21 cellular contexts compared by ENCODE assay signal in genomic region chr6:160300076-160300695, GRCh38. TPM values are rescaled to one million over a fixed set of nuclear protein-coding genes. Genes with fewer than 3 reads are reported as not detected.
DNase-seq lines count a peak whose midpoint lies in the region; ATAC-seq and TF ChIP-seq lines count a peak whose summit lies in the region.
"Had no signal": no experiment of that assay in that cellular context is flagged by ENCODE, and none has a peak within 500 bp of the region (broad histone marks: within the 10 kb centered on the region; RNA-seq: fewer than 3 reads in every experiment).

No MANE protein-coding gene starts in this region.

- TF ChIP-seq RAD21 in HCT116 (IDR thresholded peaks at IDR 0.05; ENCODE audit: low read depth): no peak

- no peaks in the 10 kb centered on the region for H3K36me3 Mint-ChIP-seq in stimulated activated naive B cell treated with anti-CD40 and anti-IgM and Interleukin-4, amounts not matched to agents 10 μg/mL and 1 μg/mL and 100 μg/mL, for 72 hours
- H3K36me3 Mint-ChIP-seq in activated CD8-positive, alpha-beta memory T cell treated with anti-CD3 and anti-CD28 coated beads, Interleukin-2, amount 10 ng/mL, durations not matched to agents 7 days and 5 days: no peaks in the 10 kb centered on the region

- DNase-seq in HCT116 (ENCODE audit: low read depth, low spot score): no peak
- DNase-seq in ascending aorta (ENCODE audit: low spot score in 2 of 2): no peak
- peak; percentile 85 to 90 for DNase-seq in left colon
- DNase-seq in smooth muscle cell (lab: John Stamatoyannopoulos, UW; ENCODE audit: unreplicated experiment): no peak
- no peak for DNase-seq in NK-92 (lab: John Stamatoyannopoulos, UW; ENCODE audit: unreplicated experiment)
- DNase-seq in stimulated activated naive B cell treated with anti-CD40 and anti-IgM and Interleukin-4, amounts not matched to agents 10 μg/mL and 1 μg/mL and 100 μg/mL, for 72 hours: no peak
- DNase-seq in activated CD8-positive, alpha-beta memory T cell treated with anti-CD3 and anti-CD28 coated beads, Interleukin-2, amount 10 ng/mL, durations not matched to agents 7 days and 5 days: no peak
- DNase-seq: activated CD4-positive, alpha-beta T cell treated with anti-CD3 and anti-CD28 coated beads for 4 hours; activated T-cell treated with anti-CD3 and anti-CD28 coated beads, Interleukin-2, amount 50 U/mL, for 24 hours; DND-41; MM.1S; NCI-H82; nucleus accumbens; SHP77; stimulated activated CD4-positive, alpha-beta T cell treated with anti-CD3 and anti-CD28 coated beads, Interleukin-12 subunit alpha, Interleukin-12 subunit beta, amount 100 ng/mL, for 4 hours had no signal

- no peak overlapping the region for H3K27ac Mint-ChIP-seq in stimulated activated naive B cell treated with anti-CD40 and anti-IgM and Interleukin-4, amounts not matched to agents 10 μg/mL and 1 μg/mL and 100 μg/mL, for 72 hours
- no peak overlapping the region for H3K27ac Mint-ChIP-seq in activated CD8-positive, alpha-beta memory T cell treated with anti-CD3 and anti-CD28 coated beads, Interleukin-2, amount 10 ng/mL, durations not matched to agents 7 days and 5 days
- H3K27ac Mint-ChIP-seq: activated T-cell treated with anti-CD3 and anti-CD28 coated beads, Interleukin-2, amount 50 U/mL, for 24 hours; T-helper 2 cell treated with Interferon-gamma antibody and Interleukin-4, amounts not matched to agents 5 μg/mL and 100 μg/mL, for 36 hours had no signal

- H3K9me3 Mint-ChIP-seq in stimulated activated naive B cell treated with anti-CD40 and anti-IgM and Interleukin-4, amounts not matched to agents 10 μg/mL and 1 μg/mL and 100 μg/mL, for 72 hours: peaks cover 10 to 12% of the 10 kb centered on the region in 2 donors
- peaks cover 4% of the 10 kb centered on the region for H3K9me3 Mint-ChIP-seq in activated CD8-positive, alpha-beta memory T cell treated with anti-CD3 and anti-CD28 coated beads, Interleukin-2, amount 10 ng/mL, durations not matched to agents 7 days and 5 days (ENCODE audit: low read depth)
- H3K9me3 Mint-ChIP-seq: T-helper 2 cell treated with Interferon-gamma antibody and Interleukin-4, amounts not matched to agents 5 μg/mL and 100 μg/mL, for 36 hours had no signal

- no peaks in the 10 kb centered on the region for H3F3A ChIP-seq in smooth muscle cell (ENCODE audit: low read depth)

- POLR2A ChIA-PET in HCT116 (lab: Charles Lee): no interaction called here

- no peaks in the 10 kb centered on the region for H3K9me2 ChIP-seq in HCT116 (ENCODE audit: insufficient read depth)

- H3K27me3 Mint-ChIP-seq in stimulated activated naive B cell treated with anti-CD40 and anti-IgM and Interleukin-4, amounts not matched to agents 10 μg/mL and 1 μg/mL and 100 μg/mL, for 72 hours: peaks cover 8 to 16% of the 10 kb centered on the region in 2 donors
- H3K27me3 Mint-ChIP-seq in activated CD8-positive, alpha-beta memory T cell treated with anti-CD3 and anti-CD28 coated beads, Interleukin-2, amount 10 ng/mL, durations not matched to agents 7 days and 5 days: no peaks in the 10 kb centered on the region

- H3K27me3 ChIP-seq in HCT116 (ENCODE audit: insufficient read depth, low read length): no peaks in the 10 kb centered on the region
- H3K27me3 ChIP-seq in ascending aorta: no peaks in the 10 kb centered on the region
- H3K27me3 ChIP-seq in smooth muscle cell (ENCODE audit: low read depth): no peaks in the 10 kb centered on the region
- H3K27me3 ChIP-seq: BLaER1 had no signal

- no peaks in the 10 kb centered on the region for H3K4me1 Mint-ChIP-seq in stimulated activated naive B cell treated with anti-CD40 and anti-IgM and Interleukin-4, amounts not matched to agents 10 μg/mL and 1 μg/mL and 100 μg/mL, for 72 hours
- H3K4me1 Mint-ChIP-seq in activated CD8-positive, alpha-beta memory T cell treated with anti-CD3 and anti-CD28 coated beads, Interleukin-2, amount 10 ng/mL, durations not matched to agents 7 days and 5 days: no peaks in the 10 kb centered on the region

- no peak for TF ChIP-seq POLR2A in HCT116 (IDR thresholded peaks at IDR 0.05; ENCODE audit: borderline replicate concordance, extremely low read depth, insufficient read depth, insufficient read length)

- TF ChIP-seq CTCF in HCT116 (IDR thresholded peaks at IDR 0.05 in 2 of 3, conservative IDR thresholded peaks at IDR 0.05 in 1 of 3; ENCODE audit: borderline replicate concordance in 1 of 3, insufficient read depth in 1 of 3, low read depth in 2 of 3, low read length in 2 of 3) (no peak), ascending aorta (IDR thresholded peaks at IDR 0.05) (no peak), smooth muscle cell (IDR thresholded peaks at IDR 0.05; ENCODE audit: borderline replicate concordance, insufficient read depth, poor library complexity, severe bottlenecking) (no peak)

- H2AFZ ChIP-seq in HCT116 (ENCODE audit: low read depth, low read length, poor library complexity, severe bottlenecking): no peak overlapping the region
- H2AFZ ChIP-seq in smooth muscle cell (ENCODE audit: low read depth): peak overlapping the region; percentile 53

- H3K9ac ChIP-seq in HCT116 (ENCODE audit: low read length) (no peak overlapping the region), smooth muscle cell (ENCODE audit: low read depth) (no peak overlapping the region)
- H3K9ac ChIP-seq: BLaER1 had no signal

- H3K4me1 ChIP-seq in HCT116 (ENCODE audit: control insufficient read depth in 1 of 2, insufficient read depth in 2 of 2, low read length in 2 of 2): peaks cover 0 to 8% of the 10 kb centered on the region in 2 experiments; a peak in 2 of 4 replicates
- H3K4me1 ChIP-seq in ascending aorta: peaks cover 7 to 28% of the 10 kb centered on the region in 2 donors
- H3K4me1 ChIP-seq in smooth muscle cell (ENCODE audit: low read depth): no peaks in the 10 kb centered on the region

- H3K9me3 ChIP-seq in HCT116 (ENCODE audit: control insufficient read depth in 1 of 2, insufficient read depth in 1 of 2, low read depth in 1 of 2, low read length in 2 of 2) (no peaks in the 10 kb centered on the region), ascending aorta (no peaks in the 10 kb centered on the region), smooth muscle cell (replicated peaks; ENCODE audit: low read depth) (no peaks in the 10 kb centered on the region)

- 69% methylated on average over 15 of the region's 15 CpGs for WGBS in smooth muscle cell (ENCODE audit: low lambda C conversion rate)

- no peaks in the 10 kb centered on the region for H4K20me1 ChIP-seq in HCT116 (ENCODE audit: insufficient read depth)
- no peaks in the 10 kb centered on the region for H4K20me1 ChIP-seq in smooth muscle cell (ENCODE audit: low read depth)
- H4K20me1 ChIP-seq: BLaER1 had no signal

- no peak overlapping the region for H3K27ac ChIP-seq in HCT116 (ENCODE audit: low read depth, low read length)
- peak overlapping the region; percentile 60 to 61 for H3K27ac ChIP-seq in ascending aorta
- no peak overlapping the region for H3K27ac ChIP-seq in smooth muscle cell (ENCODE audit: low read depth)
- H3K27ac ChIP-seq: BLaER1 had no signal

- H3K36me3 ChIP-seq in HCT116 (ENCODE audit: control insufficient read depth in 1 of 2, insufficient read depth in 2 of 2, low read length in 2 of 2): no peaks in the 10 kb centered on the region
- no peaks in the 10 kb centered on the region for H3K36me3 ChIP-seq in ascending aorta
- H3K36me3 ChIP-seq in smooth muscle cell (ENCODE audit: low read depth): no peaks in the 10 kb centered on the region
- H3K36me3 ChIP-seq: BLaER1 had no signal

- ATAC-seq in HCT116 (peak; percentile 53; the same call in 1 of the 2 replicates), left colon (peak; percentile 96), HG03378 (IDR thresholded peaks at IDR 0.05; ENCODE audit: unreplicated experiment) (no peak)
- ATAC-seq in stimulated activated naive B cell treated with anti-CD40 and anti-IgM and Interleukin-4, amounts not matched to agents 10 μg/mL and 1 μg/mL and 100 μg/mL, for 72 hours (replicated peaks): no peak
- no peak for ATAC-seq in activated CD8-positive, alpha-beta memory T cell treated with anti-CD3 and anti-CD28 coated beads, Interleukin-2, amount 10 ng/mL, durations not matched to agents 7 days and 5 days

- intact Hi-C loops in HCT116 (cut with micrococcal nuclease): no loop called here
- intact Hi-C loops in ascending aorta (cut with DNase I): no loop called here
- intact Hi-C loops in left colon (cut with DNase I, micrococcal nuclease): no loop called here

- no peak overlapping the region for H3K4me3 Mint-ChIP-seq in stimulated activated naive B cell treated with anti-CD40 and anti-IgM and Interleukin-4, amounts not matched to agents 10 μg/mL and 1 μg/mL and 100 μg/mL, for 72 hours
- no peak overlapping the region for H3K4me3 Mint-ChIP-seq in activated CD8-positive, alpha-beta memory T cell treated with anti-CD3 and anti-CD28 coated beads, Interleukin-2, amount 10 ng/mL, durations not matched to agents 7 days and 5 days
- H3K4me3 Mint-ChIP-seq: activated T-cell treated with anti-CD3 and anti-CD28 coated beads, Interleukin-2, amount 50 U/mL, for 24 hours; T-helper 2 cell treated with Interferon-gamma antibody and Interleukin-4, amounts not matched to agents 5 μg/mL and 100 μg/mL, for 36 hours had no signal

- BruUV-seq in HCT116 (replicated peaks; lab: Mats Ljungman, UMichigan): no TSS peak

- H3K79me2 ChIP-seq in HCT116 (ENCODE audit: insufficient read depth, low read length) (no peaks in the 10 kb centered on the region), smooth muscle cell (ENCODE audit: low read depth) (no peaks in the 10 kb centered on the region)

- CTCF ChIA-PET in HCT116 (lab: Charles Lee): no interaction called here
- CTCF ChIA-PET in activated CD8-positive, alpha-beta memory T cell treated with anti-CD3 and anti-CD28 coated beads, Interleukin-2, amount 10 ng/mL, durations not matched to agents 7 days and 5 days (lab: Charles Lee): no interaction called here

- RAD21 ChIA-PET in HCT116 (lab: Charles Lee; ENCODE audit: low non-redundant PET in 1 of 2, low total read pairs in 2 of 2, uncharacterized antibody in 2 of 2, unreplicated experiment in 2 of 2): no interaction called here

- no peak overlapping the region for H3K4me2 ChIP-seq in HCT116 (ENCODE audit: low read length)
- H3K4me2 ChIP-seq in smooth muscle cell: peak overlapping the region; percentile 43
- H3K4me2 ChIP-seq: BLaER1 had no signal

- no peak overlapping the region for H3K4me3 ChIP-seq in HCT116 (replicated peaks in 1 of 2; ENCODE audit: low read depth in 1 of 2, low read length in 2 of 2)
- no peak overlapping the region for H3K4me3 ChIP-seq in ascending aorta
- no peak overlapping the region for H3K4me3 ChIP-seq in smooth muscle cell
- H3K4me3 ChIP-seq: BLaER1, lung had no signal

RNA-seq across cellular contexts. Expression of gene SLC22A2, which starts 41.6 kb away (rescaled TPM):
- not detected for total RNA-seq in HCT116 (2021; ENCODE audit: unreplicated experiment)
- polyA plus RNA-seq in HCT116 (2012): not detected in 2 replicates
- not detected for total RNA-seq in ascending aorta
- total RNA-seq in left colon: not detected
- total RNA-seq in smooth muscle cell: 3.5 and 7.0 TPM in 2 replicates
- 5.8 and 7.0 TPM in 2 replicates for polyA plus RNA-seq in smooth muscle cell
- not detected for total RNA-seq in activated CD8-positive, alpha-beta memory T cell treated with anti-CD3 and anti-CD28 coated beads, Interleukin-2, amount 10 ng/mL, durations not matched to agents 7 days and 5 days
- total RNA-seq: fibroblast of lung, lung, subcutaneous adipose tissue had no signal
- polyA plus RNA-seq: fibroblast of lung, lung had no signal

RNA-seq across cellular contexts. Expression of gene SLC22A3, which starts 48.0 kb away (rescaled TPM):
- total RNA-seq in HCT116 (2021; ENCODE audit: unreplicated experiment) (0.07 TPM), ascending aorta (29.6 TPM), left colon (1 to 10 TPM; 2.0 to 5.0 TPM), smooth muscle cell (68.7 and 69.5 TPM in 2 replicates)
- not detected in 2 replicates for polyA plus RNA-seq in HCT116 (2012)
- polyA plus RNA-seq in smooth muscle cell: 39.8 and 59.5 TPM in 2 replicates
- not detected for total RNA-seq in activated CD8-positive, alpha-beta memory T cell treated with anti-CD3 and anti-CD28 coated beads, Interleukin-2, amount 10 ng/mL, durations not matched to agents 7 days and 5 days

Comparison
In these comparisons a context has a peak if more than half of its experiments do, and no peak if none do; other contexts are left out.
1. ATAC-seq: peak in HCT116 (single experiment) and left colon (single experiment); none in stimulated activated naive B cell treated with anti-CD40 and anti-IgM and Interleukin-4, amounts not matched to agents 10 μg/mL and 1 μg/mL and 100 μg/mL, for 72 hours (0 of 2), activated CD8-positive, alpha-beta memory T cell treated with anti-CD3 and anti-CD28 coated beads, Interleukin-2, amount 10 ng/mL, durations not matched to agents 7 days and 5 days (single experiment) and HG03378 (single experiment).
2. DNase-seq: peak in left colon (2 of 2); none in HCT116 (single experiment), ascending aorta (0 of 2), smooth muscle cell (single experiment), NK-92 (single experiment), stimulated activated naive B cell treated with anti-CD40 and anti-IgM and Interleukin-4, amounts not matched to agents 10 μg/mL and 1 μg/mL and 100 μg/mL, for 72 hours (single experiment) and activated CD8-positive, alpha-beta memory T cell treated with anti-CD3 and anti-CD28 coated beads, Interleukin-2, amount 10 ng/mL, durations not matched to agents 7 days and 5 days (single experiment).
3. H3K27ac ChIP-seq: peak in ascending aorta (2 of 2); none in HCT116 (single experiment) and smooth muscle cell (single experiment).